In genomic region chr1:5834477-5835178, GRCh38 we compare ENCODE assay signal across 28 cellular contexts.
"Had no signal": no experiment of that assay in that cellular context is flagged by ENCODE, and none has a peak within 500 bp of the region (broad histone marks: within the 10 kb centered on the region; RNA-seq: fewer than 3 reads in every experiment).

No MANE protein-coding gene starts in this region.

- H3K36me3 ChIP-seq: heart right ventricle, lower lobe of right lung, pancreas, right lobe of liver, suprapubic skin, transverse colon, upper lobe of right lung, uterus had no signal

- H3K27ac Mint-ChIP-seq: naive thymus-derived CD8-positive, alpha-beta T cell; stimulated activated naive CD8-positive, alpha-beta T cell treated with anti-CD3 and anti-CD28 coated beads, Interleukin-15, amount 100 ng/mL, for 72 hours had no signal

- DNase-seq: cortex of kidney; dorsolateral prefrontal cortex; effector CD4-positive, alpha-beta T cell; foreskin fibroblast; glutamatergic neuron; heart right ventricle; hippocampal formation; kidney glomerular epithelial cell; left ventricle myocardium superior; lower lobe of right lung; naive thymus-derived CD8-positive, alpha-beta T cell; nephron progenitor cell; occipital lobe; retina; small intestine; stimulated activated CD4-positive, alpha-beta T cell treated with anti-CD3 and anti-CD28 coated beads, Interleukin-15, amount 100 ng/mL, for 24 hours; stimulated activated CD4-positive, alpha-beta T cell treated with anti-CD3 and anti-CD28 coated beads, Interleukin-4, amount 100 ng/mL, for 1 hour; stimulated activated CD8-positive, alpha-beta memory T cell treated with anti-CD3 and anti-CD28 coated beads, Interleukin-4, amount 100 ng/mL, for 48 hours; stimulated activated naive CD4-positive, alpha-beta T cell; stimulated activated naive CD8-positive, alpha-beta T cell treated with anti-CD3 and anti-CD28 coated beads, Interleukin-15, amount 100 ng/mL, for 72 hours; transverse colon; upper lobe of right lung; uterus had no signal

- H3K4me3 ChIP-seq: dorsolateral prefrontal cortex, heart right ventricle, lower lobe of right lung, pancreas, right lobe of liver, suprapubic skin, transverse colon, upper lobe of right lung, uterus had no signal

- H3K27ac ChIP-seq: dorsolateral prefrontal cortex, epithelial cell of prostate, heart right ventricle, lower lobe of right lung, pancreas, right lobe of liver, suprapubic skin, transverse colon, upper lobe of right lung, uterus had no signal

- ATAC-seq: esophagus mucosa; heart right ventricle; left ventricle myocardium superior; lower lobe of right lung; naive thymus-derived CD8-positive, alpha-beta T cell; pancreas; right lobe of liver; stimulated activated naive CD8-positive, alpha-beta T cell treated with anti-CD3 and anti-CD28 coated beads, Interleukin-15, amount 100 ng/mL, for 72 hours; upper lobe of right lung had no signal

- H3K36me3 Mint-ChIP-seq: naive thymus-derived CD8-positive, alpha-beta T cell had no signal

- H3K9me3 Mint-ChIP-seq: nephron progenitor cell had no signal

- H3K4me1 ChIP-seq: heart right ventricle, lower lobe of right lung, right lobe of liver, suprapubic skin, transverse colon, upper lobe of right lung, uterus had no signal

- H3K4me3 Mint-ChIP-seq: naive thymus-derived CD8-positive, alpha-beta T cell; nephron progenitor cell; stimulated activated naive CD8-positive, alpha-beta T cell treated with anti-CD3 and anti-CD28 coated beads, Interleukin-15, amount 100 ng/mL, for 72 hours had no signal

- H3K27me3 ChIP-seq: pancreas, right lobe of liver had no signal

- H3K9me3 ChIP-seq: heart right ventricle, lower lobe of right lung, pancreas, right lobe of liver, suprapubic skin, transverse colon, upper lobe of right lung, uterus had no signal

- H3K4me1 Mint-ChIP-seq: naive thymus-derived CD8-positive, alpha-beta T cell had no signal
